In genomic region chr16:2697401-2697948, GRCh38 we compare ENCODE assay signal across 8 cellular contexts. TPM values are rescaled to one million over a fixed set of nuclear protein-coding genes. Genes with fewer than 3 reads are reported as not detected.
"Had no signal": no experiment of that assay in that cellular context is flagged by ENCODE, and none has a peak within 500 bp of the region (broad histone marks: within the 10 kb centered on the region; RNA-seq: fewer than 3 reads in every experiment).

No MANE protein-coding gene starts in this region.

- ATAC-seq: GM23338, HepG2 had no signal

- H3K27ac ChIP-seq: HL-60 had no signal

- H3K4me3 ChIP-seq: GM23338 had no signal

- DNase-seq: H9, HCEC 1CT, HFFc6, KBM-7 had no signal

RNA-seq across cellular contexts. Expression of gene PRSS27, which starts 22.5 kb away (rescaled TPM):
- total RNA-seq: HT1080 had no signal
